Comparison of ENCODE assay signal across 8 cellular contexts in the genomic region with DNA sequence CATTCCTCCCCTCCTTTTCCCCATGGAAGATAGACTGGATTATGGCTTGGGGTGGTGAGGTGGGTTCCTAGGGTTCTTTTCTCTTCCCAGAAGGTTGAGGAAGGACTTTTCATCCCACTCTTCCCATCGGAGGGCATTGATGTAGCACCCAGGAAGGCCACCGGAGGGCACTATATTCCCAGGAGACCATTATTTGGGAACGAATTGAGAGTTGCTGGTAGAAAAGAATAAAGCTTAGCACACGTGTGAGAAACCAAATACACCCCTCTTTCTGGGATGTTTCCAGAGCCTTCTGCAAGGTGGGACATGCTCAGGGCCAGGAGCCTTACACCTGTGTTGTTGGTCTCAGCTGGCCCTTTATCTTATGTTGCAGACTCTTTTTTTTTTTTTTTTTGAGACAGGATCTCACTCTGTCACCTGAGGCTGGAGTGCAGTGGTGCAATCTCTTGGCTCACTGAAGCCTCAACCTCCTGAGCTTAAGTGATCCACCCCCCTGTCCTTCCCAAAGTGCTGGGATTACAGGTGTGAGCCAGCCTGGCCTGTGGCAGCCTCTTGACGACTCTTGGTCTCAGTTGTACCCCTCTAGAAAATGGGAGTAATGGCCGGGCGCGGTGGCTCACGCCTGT. TPM values are rescaled to one million over a fixed set of nuclear protein-coding genes. Genes with fewer than 3 reads are reported as not detected.
DNase-seq lines count a peak whose midpoint lies in the region; ATAC-seq and TF ChIP-seq lines count a peak whose summit lies in the region.

No MANE protein-coding gene starts in this region.

- H3K4me3 ChIP-seq in fibroblast of lung (replicated peaks in 1 of 4; ENCODE audit: control extremely low read depth in 1 of 4, insufficient read depth in 1 of 4, low read depth in 3 of 4, low read length in 4 of 4) = no peak overlapping the region
- H3K4me3 ChIP-seq in naive thymus-derived CD4-positive, alpha-beta T cell (ENCODE audit: low read length) = no peak overlapping the region

- no peaks in the 10 kb centered on the region for H3K4me1 ChIP-seq in fibroblast of lung (ENCODE audit: control insufficient read depth, extremely low read depth, insufficient read depth, low read length)
- no peaks in the 10 kb centered on the region for H3K4me1 ChIP-seq in naive thymus-derived CD4-positive, alpha-beta T cell (ENCODE audit: control insufficient read depth in 2 of 2, insufficient read depth in 2 of 2, low read length in 2 of 2)

- no peak overlapping the region for H3K4me2 ChIP-seq in fibroblast of lung (ENCODE audit: extremely low read depth, insufficient read depth, low read length)

- no peaks in the 10 kb centered on the region for H3K36me3 ChIP-seq in fibroblast of lung (ENCODE audit: control insufficient read depth, insufficient read depth, low read length)
- no peaks in the 10 kb centered on the region for H3K36me3 ChIP-seq in naive thymus-derived CD4-positive, alpha-beta T cell (ENCODE audit: control insufficient read depth in 2 of 3, insufficient read depth in 3 of 3, low read length in 3 of 3)

- CTCF ChIA-PET in naive thymus-derived CD4-positive, alpha-beta T cell (lab: Charles Lee) = interaction anchor here (0.6 to 1.0 kb wide), 2 partner anchors 105 to 242 kb away, joined by 3 to 4 read pairs; no protein-coding TSS in a partner anchor

- no peak overlapping the region for H3K4me3 Mint-ChIP-seq in naive thymus-derived CD4-positive, alpha-beta T cell

- peak; percentile 81 to 92 for TF ChIP-seq CTCF in fibroblast of lung (conservative IDR thresholded peaks at IDR 0.05 in 1 of 2, IDR thresholded peaks at IDR 0.05 in 1 of 2; ENCODE audit: low read depth in 1 of 2, low read length in 2 of 2)

- H3K79me2 ChIP-seq in fibroblast of lung (ENCODE audit: control insufficient read depth, insufficient read depth, low read length) = no peaks in the 10 kb centered on the region

- H3K4me1 Mint-ChIP-seq in naive thymus-derived CD4-positive, alpha-beta T cell = peaks cover 0 to 5% (median 0%) of the 10 kb centered on the region in 7 donors

- no peaks in the 10 kb centered on the region for H3K9me3 Mint-ChIP-seq in naive thymus-derived CD4-positive, alpha-beta T cell

- H3K27ac Mint-ChIP-seq in naive thymus-derived CD4-positive, alpha-beta T cell = no peak overlapping the region

- no peak overlapping the region for H3K27ac ChIP-seq in fibroblast of lung (ENCODE audit: insufficient read depth, low read length)
- no peak overlapping the region for H3K27ac ChIP-seq in naive thymus-derived CD4-positive, alpha-beta T cell (ENCODE audit: low read depth, low read length)

- no peak overlapping the region for H2AFZ ChIP-seq in fibroblast of lung (ENCODE audit: low read length)

- H3K27me3 Mint-ChIP-seq in naive thymus-derived CD4-positive, alpha-beta T cell = peaks cover 0 to 13% (median 0%) of the 10 kb centered on the region in 5 donors

- H3K9me3 ChIP-seq in fibroblast of lung (ENCODE audit: control insufficient read depth, insufficient read depth, low read depth, low read length) = no peaks in the 10 kb centered on the region
- no peaks in the 10 kb centered on the region for H3K9me3 ChIP-seq in naive thymus-derived CD4-positive, alpha-beta T cell (ENCODE audit: control insufficient read depth in 2 of 3, low read length in 3 of 3)

- no peaks in the 10 kb centered on the region for H3K36me3 Mint-ChIP-seq in naive thymus-derived CD4-positive, alpha-beta T cell

- POLR2A ChIA-PET in naive thymus-derived CD4-positive, alpha-beta T cell (lab: Charles Lee) = no interaction called here

- H3K27me3 ChIP-seq in fibroblast of lung (ENCODE audit: control insufficient read depth, insufficient read depth, low read length) = peaks cover 3% of the 10 kb centered on the region
- no peaks in the 10 kb centered on the region for H3K27me3 ChIP-seq in naive thymus-derived CD4-positive, alpha-beta T cell (ENCODE audit: control insufficient read depth in 2 of 2, insufficient read depth in 2 of 2, low read length in 2 of 2)

- peak; percentile 46 for DNase-seq in stimulated activated CD4-positive, alpha-beta T cell treated with anti-CD3 and anti-CD28 coated beads, Interleukin-15, amount 100 ng/mL, for 24 hours
- no peak for DNase-seq in stimulated activated CD4-positive, alpha-beta T cell treated with anti-CD3 and anti-CD28 coated beads, Interleukin-12 subunit alpha, Interleukin-12 subunit beta, amount 100 ng/mL, for 4 hours
- peak; percentile 36 for DNase-seq in NCI-H1105 (lab: John Stamatoyannopoulos, UW)
- DNase-seq in SW480 (ENCODE audit: low spot score) = peak; percentile 68
- DNase-seq in fibroblast of lung (ENCODE audit: low read depth in 2 of 2) = peak; percentile 29 to 64
- peak in 1 of 9 donors; percentile 34 for DNase-seq in naive thymus-derived CD4-positive, alpha-beta T cell
- DNase-seq in COR-L47 (lab: John Stamatoyannopoulos, UW) = no peak

- no peaks in the 10 kb centered on the region for H4K20me1 ChIP-seq in fibroblast of lung (ENCODE audit: control insufficient read depth, extremely low read depth, insufficient read depth, low read length)

- ATAC-seq in naive thymus-derived CD4-positive, alpha-beta T cell = peak; percentile 51
- no peak for ATAC-seq in GM21447 (IDR thresholded peaks at IDR 0.05; ENCODE audit: unreplicated experiment)

- no peak overlapping the region for H3K9ac ChIP-seq in fibroblast of lung (ENCODE audit: insufficient read depth, low read length)

- intact Hi-C loops in naive thymus-derived CD4-positive, alpha-beta T cell (cut with micrococcal nuclease) = no loop called here

RNA-seq across cellular contexts. Expression of gene CDC25A, which starts 6.3 kb away (rescaled TPM):
- 1.0 and 1.3 TPM in 2 replicates for total RNA-seq in fibroblast of lung
- 3.1 and 6.1 TPM in 2 replicates for polyA plus RNA-seq in fibroblast of lung
- 3.0 and 6.3 TPM in 2 replicates for polyA plus RNA-seq in fibroblast of lung (2012)
- 1.6 and 3.3 TPM in 2 replicates for polyA minus RNA-seq in fibroblast of lung (ENCODE audit: low replicate concordance)
- total RNA-seq in naive thymus-derived CD4-positive, alpha-beta T cell = 10 to 100 TPM in 1 of 5 experiments, under 1 TPM in 1, not detected in 3; 0.61 to 20.7 TPM
- polyA plus RNA-seq in naive thymus-derived CD4-positive, alpha-beta T cell = not detected

RNA-seq across cellular contexts. Expression of gene CAMP, which starts 28.7 kb away (rescaled TPM):
- not detected in 2 replicates for total RNA-seq in fibroblast of lung
- not detected in 2 replicates for polyA plus RNA-seq in fibroblast of lung
- not detected in 2 replicates for polyA plus RNA-seq in fibroblast of lung (2012)
- not detected in 2 replicates for polyA minus RNA-seq in fibroblast of lung (ENCODE audit: low replicate concordance)
- total RNA-seq in naive thymus-derived CD4-positive, alpha-beta T cell = under 1 TPM in 1 of 5 experiments, not detected in 4; 0.54 TPM
- not detected for polyA plus RNA-seq in naive thymus-derived CD4-positive, alpha-beta T cell

RNA-seq across cellular contexts. Expression of gene ZNF589, which starts 46.3 kb away (rescaled TPM):
- 3.3 and 5.1 TPM in 2 replicates for total RNA-seq in fibroblast of lung
- polyA plus RNA-seq in fibroblast of lung = 2.3 and 2.8 TPM in 2 replicates
- polyA plus RNA-seq in fibroblast of lung (2012) = 2.3 and 2.4 TPM in 2 replicates
- 1.2 and 1.7 TPM in 2 replicates for polyA minus RNA-seq in fibroblast of lung (ENCODE audit: low replicate concordance)
- 10 to 100 TPM; 37.7 to 64.0 (median 40.2) TPM for total RNA-seq in naive thymus-derived CD4-positive, alpha-beta T cell
- polyA plus RNA-seq in naive thymus-derived CD4-positive, alpha-beta T cell = 1 to 10 TPM; 5.1 to 9.2 TPM

Comparison
In these comparisons a context has a peak if more than half of its experiments do, and no peak if none do; other contexts are left out.
1. DNase-seq: peak in stimulated activated CD4-positive, alpha-beta T cell treated with anti-CD3 and anti-CD28 coated beads, Interleukin-15, amount 100 ng/mL, for 24 hours (single experiment), NCI-H1105 (single experiment), SW480 (single experiment) and fibroblast of lung (2 of 2); none in stimulated activated CD4-positive, alpha-beta T cell treated with anti-CD3 and anti-CD28 coated beads, Interleukin-12 subunit alpha, Interleukin-12 subunit beta, amount 100 ng/mL, for 4 hours (single experiment) and COR-L47 (single experiment).